ENCODE assay signal across 9 cellular contexts in genomic region chr17:40584950-40585349, GRCh38. TPM values are rescaled to one million over a fixed set of nuclear protein-coding genes. Genes with fewer than 3 reads are reported as not detected.
DNase-seq lines count a peak whose midpoint lies in the region; ATAC-seq and TF ChIP-seq lines count a peak whose summit lies in the region.
"Not testable (repeated sequence)": the region's sequence is repeated elsewhere in the genome, so short reads cannot be mapped to it uniquely, and the experiment has no call there.
"Had no signal": no experiment of that assay in that cellular context is flagged by ENCODE, and none has a peak within 500 bp of the region (broad histone marks: within the 10 kb centered on the region; RNA-seq: fewer than 3 reads in every experiment).

No MANE protein-coding gene starts in this region.

- ATAC-seq in CD4-positive, alpha-beta T cell (ENCODE audit: poor library complexity); T-cell (replicated peaks in 1 of 4); activated naive CD8-positive, alpha-beta T cell treated with anti-CD3 and anti-CD28 coated beads, Interleukin-2, amount 50 U/mL, for 24 hours; naive thymus-derived CD4-positive, alpha-beta T cell; stimulated activated naive B cell treated with anti-CD40 and anti-IgM and Interleukin-4, amounts not matched to agents 10 μg/mL and 1 μg/mL and 100 μg/mL, for 72 hours (replicated peaks): not testable (repeated sequence)

- intact Hi-C loops in CD4-positive, alpha-beta T cell (cut with DNase I, micrococcal nuclease); naive thymus-derived CD4-positive, alpha-beta T cell (cut with micrococcal nuclease): not testable (repeated sequence)

- peaks cover 97% of the 10 kb centered on the region for H3K4me1 Mint-ChIP-seq in CD4-positive, alpha-beta T cell (ENCODE audit: low read depth)
- H3K4me1 Mint-ChIP-seq in T-cell = peaks cover 94 to 98% (median 96%) of the 10 kb centered on the region in 3 donors
- peaks cover 95% of the 10 kb centered on the region for H3K4me1 Mint-ChIP-seq in activated CD4-positive, alpha-beta T cell treated with anti-CD3 and anti-CD28 coated beads, Interleukin-2, amount 10 ng/mL, durations not matched to agents 7 days and 5 days
- H3K4me1 Mint-ChIP-seq in activated naive CD4-positive, alpha-beta T cell treated with anti-CD3 and anti-CD28 coated beads, Interleukin-2, amount 50 U/mL, for 24 hours = peaks cover 96% of the 10 kb centered on the region
- H3K4me1 Mint-ChIP-seq in activated naive CD8-positive, alpha-beta T cell treated with anti-CD3 and anti-CD28 coated beads, Interleukin-2, amount 50 U/mL, for 24 hours = peaks cover 92% of the 10 kb centered on the region
- H3K4me1 Mint-ChIP-seq in naive thymus-derived CD4-positive, alpha-beta T cell = peaks cover 71 to 100% (median 97%) of the 10 kb centered on the region in 7 donors
- peaks cover 66 to 96% of the 10 kb centered on the region in 2 donors for H3K4me1 Mint-ChIP-seq in stimulated activated naive B cell treated with anti-CD40 and anti-IgM and Interleukin-4, amounts not matched to agents 10 μg/mL and 1 μg/mL and 100 μg/mL, for 72 hours

- POLR2A ChIA-PET in CD4-positive, alpha-beta T cell (lab: Charles Lee) = interaction anchor here (0.8 to 11.8 kb wide), 7 partner anchors 12 to 28 kb away, joined by 3 to 168 read pairs (median 4); no protein-coding TSS in a partner anchor
- POLR2A ChIA-PET in T-cell (lab: Charles Lee) = interaction anchor here in 1 of 2 donors (0.7 to 1.1 kb wide), 2 partner anchors 10 to 22 kb away, joined by 3 read pairs; no protein-coding TSS in a partner anchor
- POLR2A ChIA-PET in activated CD4-positive, alpha-beta T cell treated with anti-CD3 and anti-CD28 coated beads, Interleukin-2, amount 10 ng/mL, durations not matched to agents 7 days and 5 days (lab: Charles Lee) = not testable (repeated sequence)
- POLR2A ChIA-PET in naive thymus-derived CD4-positive, alpha-beta T cell (lab: Charles Lee) = interaction anchor here (0.6 to 14.6 kb wide), 9 partner anchors 12 to 295 kb away, joined by 3 to 598 read pairs (median 5); partner anchors contain the start of gene CCR7

- CTCF ChIA-PET in CD4-positive, alpha-beta T cell (lab: Charles Lee) = interaction anchor here (1.4 kb wide), 1 partner anchor 9 kb away, joined by 4 read pairs; no protein-coding TSS in a partner anchor
- CTCF ChIA-PET in T-cell (lab: Charles Lee) = not testable (repeated sequence)
- CTCF ChIA-PET in activated CD4-positive, alpha-beta T cell treated with anti-CD3 and anti-CD28 coated beads, Interleukin-2, amount 10 ng/mL, durations not matched to agents 7 days and 5 days (lab: Charles Lee) = interaction anchor here (1.3 kb wide), 1 partner anchor 8 kb away, joined by 3 read pairs; no protein-coding TSS in a partner anchor
- CTCF ChIA-PET in naive thymus-derived CD4-positive, alpha-beta T cell (lab: Charles Lee) = interaction anchor here (1.2 to 2.2 kb wide), 3 partner anchors 15 to 30 kb away, joined by 3 to 8 read pairs (median 4); no protein-coding TSS in a partner anchor

- peak overlapping the region; percentile 23 for H3K4me3 Mint-ChIP-seq in CD4-positive, alpha-beta T cell
- H3K4me3 Mint-ChIP-seq in T-cell = peak overlapping the region in 1 of 3 donors; percentile 74
- not testable (repeated sequence) for H3K4me3 Mint-ChIP-seq in activated CD4-positive, alpha-beta T cell treated with anti-CD3 and anti-CD28 coated beads, Interleukin-2, amount 10 ng/mL, durations not matched to agents 7 days and 5 days; activated naive CD4-positive, alpha-beta T cell treated with anti-CD3 and anti-CD28 coated beads, Interleukin-2, amount 50 U/mL, for 24 hours; activated naive CD8-positive, alpha-beta T cell treated with anti-CD3 and anti-CD28 coated beads, Interleukin-2, amount 50 U/mL, for 24 hours; stimulated activated naive B cell treated with anti-CD40 and anti-IgM and Interleukin-4, amounts not matched to agents 10 μg/mL and 1 μg/mL and 100 μg/mL, for 72 hours
- H3K4me3 Mint-ChIP-seq in naive thymus-derived CD4-positive, alpha-beta T cell = peak overlapping the region in 8 of 10 donors; percentile 6 to 88 (median 48)

- DNase-seq in CD4-positive, alpha-beta T cell; T-cell; activated CD4-positive, alpha-beta T cell treated with anti-CD3 and anti-CD28 coated beads, Interleukin-2, amount 10 ng/mL, durations not matched to agents 7 days and 5 days; activated naive CD8-positive, alpha-beta T cell treated with anti-CD3 and anti-CD28 coated beads, Interleukin-2, amount 50 U/mL, for 24 hours; naive thymus-derived CD4-positive, alpha-beta T cell; stimulated activated naive B cell treated with anti-CD40 and anti-IgM and Interleukin-4, amounts not matched to agents 10 μg/mL and 1 μg/mL and 100 μg/mL, for 72 hours: not testable (repeated sequence)

- H3K27ac Mint-ChIP-seq in CD4-positive, alpha-beta T cell = peak overlapping the region; percentile 97
- H3K27ac Mint-ChIP-seq in T-cell = peak overlapping the region; percentile 91 to 97
- H3K27ac Mint-ChIP-seq in activated CD4-positive, alpha-beta T cell treated with anti-CD3 and anti-CD28 coated beads, Interleukin-2, amount 10 ng/mL, durations not matched to agents 7 days and 5 days = peak overlapping the region; percentile 19
- H3K27ac Mint-ChIP-seq in activated naive CD4-positive, alpha-beta T cell treated with anti-CD3 and anti-CD28 coated beads, Interleukin-2, amount 50 U/mL, for 24 hours = peak overlapping the region; percentile 84
- peak overlapping the region; percentile 62 for H3K27ac Mint-ChIP-seq in activated naive CD8-positive, alpha-beta T cell treated with anti-CD3 and anti-CD28 coated beads, Interleukin-2, amount 50 U/mL, for 24 hours
- H3K27ac Mint-ChIP-seq in naive thymus-derived CD4-positive, alpha-beta T cell = peak overlapping the region in 8 of 9 donors; percentile 94 to 99 (median 96)
- H3K27ac Mint-ChIP-seq in stimulated activated naive B cell treated with anti-CD40 and anti-IgM and Interleukin-4, amounts not matched to agents 10 μg/mL and 1 μg/mL and 100 μg/mL, for 72 hours = peak overlapping the region; percentile 72

- peaks cover 39% of the 10 kb centered on the region for H3K36me3 Mint-ChIP-seq in CD4-positive, alpha-beta T cell (ENCODE audit: low read depth)
- H3K36me3 Mint-ChIP-seq in T-cell = peaks cover 21% of the 10 kb centered on the region
- H3K36me3 Mint-ChIP-seq in activated CD4-positive, alpha-beta T cell treated with anti-CD3 and anti-CD28 coated beads, Interleukin-2, amount 10 ng/mL, durations not matched to agents 7 days and 5 days (ENCODE audit: low read depth) = peaks cover 67% of the 10 kb centered on the region
- peaks cover 20% of the 10 kb centered on the region for H3K36me3 Mint-ChIP-seq in activated naive CD4-positive, alpha-beta T cell treated with anti-CD3 and anti-CD28 coated beads, Interleukin-2, amount 50 U/mL, for 24 hours
- peaks cover 36% of the 10 kb centered on the region for H3K36me3 Mint-ChIP-seq in activated naive CD8-positive, alpha-beta T cell treated with anti-CD3 and anti-CD28 coated beads, Interleukin-2, amount 50 U/mL, for 24 hours (ENCODE audit: low read depth)
- peaks cover 7 to 66% (median 20%) of the 10 kb centered on the region in 5 donors for H3K36me3 Mint-ChIP-seq in naive thymus-derived CD4-positive, alpha-beta T cell
- peaks cover 28 to 36% of the 10 kb centered on the region in 2 donors for H3K36me3 Mint-ChIP-seq in stimulated activated naive B cell treated with anti-CD40 and anti-IgM and Interleukin-4, amounts not matched to agents 10 μg/mL and 1 μg/mL and 100 μg/mL, for 72 hours

- H3K9me3 Mint-ChIP-seq in CD4-positive, alpha-beta T cell = peaks cover 21% of the 10 kb centered on the region
- H3K9me3 Mint-ChIP-seq in T-cell = peaks cover 5 to 23% (median 10%) of the 10 kb centered on the region in 3 donors
- peaks cover 44% of the 10 kb centered on the region for H3K9me3 Mint-ChIP-seq in activated CD4-positive, alpha-beta T cell treated with anti-CD3 and anti-CD28 coated beads, Interleukin-2, amount 10 ng/mL, durations not matched to agents 7 days and 5 days
- H3K9me3 Mint-ChIP-seq in activated naive CD4-positive, alpha-beta T cell treated with anti-CD3 and anti-CD28 coated beads, Interleukin-2, amount 50 U/mL, for 24 hours = peaks cover 16% of the 10 kb centered on the region
- H3K9me3 Mint-ChIP-seq in activated naive CD8-positive, alpha-beta T cell treated with anti-CD3 and anti-CD28 coated beads, Interleukin-2, amount 50 U/mL, for 24 hours = peaks cover 42% of the 10 kb centered on the region
- peaks cover 5 to 47% (median 20%) of the 10 kb centered on the region in 11 donors for H3K9me3 Mint-ChIP-seq in naive thymus-derived CD4-positive, alpha-beta T cell
- H3K9me3 Mint-ChIP-seq in stimulated activated naive B cell treated with anti-CD40 and anti-IgM and Interleukin-4, amounts not matched to agents 10 μg/mL and 1 μg/mL and 100 μg/mL, for 72 hours = peaks cover 19 to 23% of the 10 kb centered on the region in 2 donors

- not testable (repeated sequence) for H3K36me3 ChIP-seq in naive thymus-derived CD4-positive, alpha-beta T cell (ENCODE audit: control insufficient read depth in 2 of 3, insufficient read depth in 3 of 3, low read length in 3 of 3)

- H3K4me1 ChIP-seq in naive thymus-derived CD4-positive, alpha-beta T cell (ENCODE audit: control insufficient read depth in 2 of 2, insufficient read depth in 2 of 2, low read length in 2 of 2) = peaks cover 30 to 82% of the 10 kb centered on the region in 2 donors

- not testable (repeated sequence) for H3K27ac ChIP-seq in CD4-positive, alpha-beta T cell (ENCODE audit: low read depth, low read length)
- peak overlapping the region; percentile 47 for H3K27ac ChIP-seq in naive thymus-derived CD4-positive, alpha-beta T cell (ENCODE audit: low read depth, low read length)

- H3K9me3 ChIP-seq in CD4-positive, alpha-beta T cell (ENCODE audit: control insufficient read depth, low read length); naive thymus-derived CD4-positive, alpha-beta T cell (ENCODE audit: control insufficient read depth in 2 of 3, low read length in 3 of 3): not testable (repeated sequence)

- H3K27me3 Mint-ChIP-seq in CD4-positive, alpha-beta T cell; T-cell; activated CD4-positive, alpha-beta T cell treated with anti-CD3 and anti-CD28 coated beads, Interleukin-2, amount 10 ng/mL, durations not matched to agents 7 days and 5 days; activated naive CD4-positive, alpha-beta T cell treated with anti-CD3 and anti-CD28 coated beads, Interleukin-2, amount 50 U/mL, for 24 hours; activated naive CD8-positive, alpha-beta T cell treated with anti-CD3 and anti-CD28 coated beads, Interleukin-2, amount 50 U/mL, for 24 hours; naive thymus-derived CD4-positive, alpha-beta T cell; stimulated activated naive B cell treated with anti-CD40 and anti-IgM and Interleukin-4, amounts not matched to agents 10 μg/mL and 1 μg/mL and 100 μg/mL, for 72 hours: not testable (repeated sequence)

- not testable (repeated sequence) for H3K27me3 ChIP-seq in CD4-positive, alpha-beta T cell (ENCODE audit: control insufficient read depth, insufficient read depth, low read length); naive thymus-derived CD4-positive, alpha-beta T cell (ENCODE audit: control insufficient read depth in 2 of 2, insufficient read depth in 2 of 2, low read length in 2 of 2)

- not testable (repeated sequence) for TF ChIP-seq CTCF in CD4-positive, alpha-beta T cell (IDR thresholded peaks at IDR 0.05)

- H3K4me3 ChIP-seq in naive thymus-derived CD4-positive, alpha-beta T cell (ENCODE audit: low read length) = not testable (repeated sequence)

RNA-seq across cellular contexts. Expression of gene CCR7, which starts 19.7 kb away (rescaled TPM):
- total RNA-seq in CD4-positive, alpha-beta T cell = 100 to 1,000 TPM; 170 to 180 TPM
- 100 to 1,000 TPM; 173 to 438 (median 340) TPM for total RNA-seq in T-cell
- total RNA-seq in activated CD4-positive, alpha-beta T cell treated with anti-CD3 and anti-CD28 coated beads, Interleukin-2, amount 10 ng/mL, durations not matched to agents 7 days and 5 days = 100 to 1,000 TPM; 281 to 323 TPM
- total RNA-seq in naive thymus-derived CD4-positive, alpha-beta T cell = 100 to 1,000 TPM; 153 to 675 (median 262) TPM
- 1,000 to 10,000 TPM; 1,350 to 2,301 TPM for polyA plus RNA-seq in naive thymus-derived CD4-positive, alpha-beta T cell
- total RNA-seq: A172, Caco-2 had no signal

Comparison
In these comparisons a context has a peak if more than half of its experiments do, and no peak if none do; other contexts are left out.
1. H3K27ac Mint-ChIP-seq: peak in every context shown above with its lines; median percentile 97 in CD4-positive, alpha-beta T cell; 96 in naive thymus-derived CD4-positive, alpha-beta T cell; 94 in T-cell; 84 in activated naive CD4-positive, alpha-beta T cell treated with anti-CD3 and anti-CD28 coated beads, Interleukin-2, amount 50 U/mL, for 24 hours; 72 in stimulated activated naive B cell treated with anti-CD40 and anti-IgM and Interleukin-4, amounts not matched to agents 10 μg/mL and 1 μg/mL and 100 μg/mL, for 72 hours; 62 in activated naive CD8-positive, alpha-beta T cell treated with anti-CD3 and anti-CD28 coated beads, Interleukin-2, amount 50 U/mL, for 24 hours; 19 in activated CD4-positive, alpha-beta T cell treated with anti-CD3 and anti-CD28 coated beads, Interleukin-2, amount 10 ng/mL, durations not matched to agents 7 days and 5 days.